ENCODE assay signal across 6 cellular contexts in the genomic region with DNA sequence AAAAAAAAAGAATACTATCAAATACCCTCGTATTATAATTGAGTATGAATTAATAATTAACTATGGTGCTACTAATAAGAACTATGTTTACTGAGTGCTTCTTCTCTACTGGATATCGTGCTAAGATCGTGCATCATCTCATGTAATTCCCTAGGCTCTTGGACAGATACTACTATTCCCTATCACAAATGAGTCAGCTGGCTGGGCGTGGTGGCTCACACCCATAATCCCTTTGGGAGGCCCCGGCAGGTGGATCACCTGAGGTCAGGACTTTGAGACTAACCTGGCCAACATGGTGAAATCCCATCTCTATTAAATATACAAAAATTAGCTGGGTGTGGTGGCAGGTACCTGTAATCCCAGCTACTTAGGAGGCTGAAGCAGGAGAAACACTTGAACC. TPM values are rescaled to one million over a fixed set of nuclear protein-coding genes. Genes with fewer than 3 reads are reported as not detected.
"Had no signal": no experiment of that assay in that cellular context is flagged by ENCODE, and none has a peak within 500 bp of the region (broad histone marks: within the 10 kb centered on the region; RNA-seq: fewer than 3 reads in every experiment).

No MANE protein-coding gene starts in this region.

RNA-seq across cellular contexts. Expression of gene CELA3B, which starts 9.1 kb away (rescaled TPM):
- total RNA-seq: HepG2, HT1080, IMR-90 had no signal
- polyA plus RNA-seq: IgD-negative memory B cell, IMR-90, K562 had no signal

RNA-seq across cellular contexts. Expression of gene CELA3A, which starts 15.6 kb away (rescaled TPM):
- total RNA-seq: HepG2, HT-29, HT1080, IMR-90 had no signal
- polyA plus RNA-seq: IgD-negative memory B cell, IMR-90, K562 had no signal
